Comparison of ENCODE assay signal across 1 cellular context in the genomic region with DNA sequence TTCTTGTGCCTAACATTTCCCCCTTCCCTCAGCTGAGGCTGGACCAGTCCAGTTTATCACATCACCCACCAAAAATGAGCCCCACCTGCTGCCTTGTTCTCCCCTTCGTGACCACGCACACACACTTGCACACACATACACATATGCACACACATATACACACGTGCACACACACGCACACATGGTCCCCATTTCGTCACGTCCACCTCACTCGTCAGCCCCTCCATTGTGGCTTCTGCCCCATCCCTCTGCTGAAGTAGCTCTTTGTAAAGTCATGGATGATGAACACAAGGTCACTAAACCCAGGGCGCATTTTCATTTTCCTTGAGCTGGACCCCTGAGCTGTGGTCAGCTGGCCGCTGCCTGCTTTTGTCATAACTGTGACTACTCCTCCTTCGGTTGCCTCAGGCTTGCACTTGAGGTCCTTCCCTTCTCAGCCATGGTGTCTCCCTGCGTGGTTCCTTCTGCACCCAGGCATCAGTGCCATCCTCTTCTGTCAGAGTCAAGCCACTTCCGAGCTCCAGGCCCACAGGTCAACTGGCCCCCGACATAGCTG.
TF ChIP-seq lines count a peak whose summit lies in the region.

No MANE protein-coding gene starts in this region.

TF ChIP-seq in GM12878, 131 proteins besides CTCF, POLR2A, EP300 and RAD21 (continued from another document and continues in another):
- TF ChIP-seq, protein P1, sequence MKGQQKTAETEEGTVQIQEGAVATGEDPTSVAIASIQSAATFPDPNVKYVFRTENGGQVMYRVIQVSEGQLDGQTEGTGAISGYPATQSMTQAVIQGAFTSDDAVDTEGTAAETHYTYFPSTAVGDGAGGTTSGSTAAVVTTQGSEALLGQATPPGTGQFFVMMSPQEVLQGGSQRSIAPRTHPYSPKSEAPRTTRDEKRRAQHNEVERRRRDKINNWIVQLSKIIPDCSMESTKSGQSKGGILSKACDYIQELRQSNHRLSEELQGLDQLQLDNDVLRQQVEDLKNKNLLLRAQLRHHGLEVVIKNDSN (IDR thresholded peaks at IDR 0.05; ENCODE audit: borderline replicate concordance, extremely low read length, insufficient read depth, low read depth, low read length), result no peak
- TF ChIP-seq CREB1 (IDR thresholded peaks at IDR 0.05; ENCODE audit: low read depth), result peak; percentile 82
- TF ChIP-seq, protein P2, sequence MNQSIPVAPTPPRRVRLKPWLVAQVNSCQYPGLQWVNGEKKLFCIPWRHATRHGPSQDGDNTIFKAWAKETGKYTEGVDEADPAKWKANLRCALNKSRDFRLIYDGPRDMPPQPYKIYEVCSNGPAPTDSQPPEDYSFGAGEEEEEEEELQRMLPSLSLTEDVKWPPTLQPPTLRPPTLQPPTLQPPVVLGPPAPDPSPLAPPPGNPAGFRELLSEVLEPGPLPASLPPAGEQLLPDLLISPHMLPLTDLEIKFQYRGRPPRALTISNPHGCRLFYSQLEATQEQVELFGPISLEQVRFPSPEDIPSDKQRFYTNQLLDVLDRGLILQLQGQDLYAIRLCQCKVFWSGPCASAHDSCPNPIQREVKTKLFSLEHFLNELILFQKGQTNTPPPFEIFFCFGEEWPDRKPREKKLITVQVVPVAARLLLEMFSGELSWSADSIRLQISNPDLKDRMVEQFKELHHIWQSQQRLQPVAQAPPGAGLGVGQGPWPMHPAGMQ (IDR thresholded peaks at IDR 0.05; ENCODE audit: borderline replicate concordance), result no peak
- TF ChIP-seq MYC (IDR thresholded peaks at IDR 0.05; ENCODE audit: insufficient read depth, insufficient read length, insufficient replicate concordance, low read length, severe bottlenecking), result peak; percentile 43
- no peak for TF ChIP-seq CEBPB (IDR thresholded peaks at IDR 0.05; ENCODE audit: borderline replicate concordance in 1 of 2, low read depth in 2 of 2, low read length in 2 of 2)
- TF ChIP-seq ZNF24 (IDR thresholded peaks at IDR 0.05), result no peak
- TF ChIP-seq, protein P3, sequence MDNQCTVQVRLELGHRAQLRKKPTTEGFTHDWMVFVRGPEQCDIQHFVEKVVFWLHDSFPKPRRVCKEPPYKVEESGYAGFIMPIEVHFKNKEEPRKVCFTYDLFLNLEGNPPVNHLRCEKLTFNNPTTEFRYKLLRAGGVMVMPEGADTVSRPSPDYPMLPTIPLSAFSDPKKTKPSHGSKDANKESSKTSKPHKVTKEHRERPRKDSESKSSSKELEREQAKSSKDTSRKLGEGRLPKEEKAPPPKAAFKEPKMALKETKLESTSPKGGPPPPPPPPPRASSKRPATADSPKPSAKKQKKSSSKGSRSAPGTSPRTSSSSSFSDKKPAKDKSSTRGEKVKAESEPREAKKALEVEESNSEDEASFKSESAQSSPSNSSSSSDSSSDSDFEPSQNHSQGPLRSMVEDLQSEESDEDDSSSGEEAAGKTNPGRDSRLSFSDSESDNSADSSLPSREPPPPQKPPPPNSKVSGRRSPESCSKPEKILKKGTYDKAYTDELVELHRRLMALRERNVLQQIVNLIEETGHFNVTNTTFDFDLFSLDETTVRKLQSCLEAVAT (IDR thresholded peaks at IDR 0.05), result peak; percentile 84; the same call in 1 of the 2 replicates
- no peak; the same call in 1 of the 2 replicates for TF ChIP-seq ATF7 (IDR thresholded peaks at IDR 0.05; ENCODE audit: low read depth)
- TF ChIP-seq SMAD5 (IDR thresholded peaks at IDR 0.05; ENCODE audit: low read depth), result no peak
- TF ChIP-seq POLR2AphosphoS2 (IDR thresholded peaks at IDR 0.05; ENCODE audit: low read depth, low read length), result no peak
- TF ChIP-seq ASH2L (IDR thresholded peaks at IDR 0.05; ENCODE audit: borderline replicate concordance, low read depth), result no peak
- TF ChIP-seq NR2C2 (IDR thresholded peaks at IDR 0.05; ENCODE audit: borderline replicate concordance, control insufficient read depth, insufficient read length, low read depth), result no peak
- TF ChIP-seq TCF7 (IDR thresholded peaks at IDR 0.05; ENCODE audit: borderline replicate concordance), result no peak
- no peak for TF ChIP-seq SIX5 (IDR thresholded peaks at IDR 0.05; ENCODE audit: low read depth, low read length, severe bottlenecking)
- no peak for TF ChIP-seq MTA3 (IDR thresholded peaks at IDR 0.05; ENCODE audit: borderline replicate concordance, low read length)
- TF ChIP-seq BRCA1 (IDR thresholded peaks at IDR 0.05; ENCODE audit: low read depth, low read length), result no peak
- no peak for TF ChIP-seq ZNF274 (IDR thresholded peaks at IDR 0.05; ENCODE audit: insufficient read depth, insufficient read length)
- TF ChIP-seq TARDBP (IDR thresholded peaks at IDR 0.05; ENCODE audit: borderline replicate concordance), result no peak
- TF ChIP-seq, protein P4, sequence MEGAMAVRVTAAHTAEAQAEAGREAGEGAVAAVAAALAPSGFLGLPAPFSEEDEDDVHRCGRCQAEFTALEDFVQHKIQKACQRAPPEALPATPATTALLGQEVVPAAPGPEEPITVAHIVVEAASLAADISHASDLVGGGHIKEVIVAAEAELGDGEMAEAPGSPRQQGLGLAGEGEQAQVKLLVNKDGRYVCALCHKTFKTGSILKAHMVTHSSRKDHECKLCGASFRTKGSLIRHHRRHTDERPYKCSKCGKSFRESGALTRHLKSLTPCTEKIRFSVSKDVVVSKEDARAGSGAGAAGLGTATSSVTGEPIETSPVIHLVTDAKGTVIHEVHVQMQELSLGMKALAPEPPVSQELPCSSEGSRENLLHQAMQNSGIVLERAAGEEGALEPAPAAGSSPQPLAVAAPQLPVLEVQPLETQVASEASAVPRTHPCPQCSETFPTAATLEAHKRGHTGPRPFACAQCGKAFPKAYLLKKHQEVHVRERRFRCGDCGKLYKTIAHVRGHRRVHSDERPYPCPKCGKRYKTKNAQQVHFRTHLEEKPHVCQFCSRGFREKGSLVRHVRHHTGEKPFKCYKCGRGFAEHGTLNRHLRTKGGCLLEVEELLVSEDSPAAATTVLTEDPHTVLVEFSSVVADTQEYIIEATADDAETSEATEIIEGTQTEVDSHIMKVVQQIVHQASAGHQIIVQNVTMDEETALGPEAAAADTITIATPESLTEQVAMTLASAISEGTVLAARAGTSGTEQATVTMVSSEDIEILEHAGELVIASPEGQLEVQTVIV (IDR thresholded peaks at IDR 0.05; ENCODE audit: borderline replicate concordance, partially characterized antibody), result no peak
- TF ChIP-seq NR2C1 (IDR thresholded peaks at IDR 0.05), result no peak
- no peak for TF ChIP-seq RB1 (IDR thresholded peaks at IDR 0.05; ENCODE audit: borderline replicate concordance)
- TF ChIP-seq, protein P5, sequence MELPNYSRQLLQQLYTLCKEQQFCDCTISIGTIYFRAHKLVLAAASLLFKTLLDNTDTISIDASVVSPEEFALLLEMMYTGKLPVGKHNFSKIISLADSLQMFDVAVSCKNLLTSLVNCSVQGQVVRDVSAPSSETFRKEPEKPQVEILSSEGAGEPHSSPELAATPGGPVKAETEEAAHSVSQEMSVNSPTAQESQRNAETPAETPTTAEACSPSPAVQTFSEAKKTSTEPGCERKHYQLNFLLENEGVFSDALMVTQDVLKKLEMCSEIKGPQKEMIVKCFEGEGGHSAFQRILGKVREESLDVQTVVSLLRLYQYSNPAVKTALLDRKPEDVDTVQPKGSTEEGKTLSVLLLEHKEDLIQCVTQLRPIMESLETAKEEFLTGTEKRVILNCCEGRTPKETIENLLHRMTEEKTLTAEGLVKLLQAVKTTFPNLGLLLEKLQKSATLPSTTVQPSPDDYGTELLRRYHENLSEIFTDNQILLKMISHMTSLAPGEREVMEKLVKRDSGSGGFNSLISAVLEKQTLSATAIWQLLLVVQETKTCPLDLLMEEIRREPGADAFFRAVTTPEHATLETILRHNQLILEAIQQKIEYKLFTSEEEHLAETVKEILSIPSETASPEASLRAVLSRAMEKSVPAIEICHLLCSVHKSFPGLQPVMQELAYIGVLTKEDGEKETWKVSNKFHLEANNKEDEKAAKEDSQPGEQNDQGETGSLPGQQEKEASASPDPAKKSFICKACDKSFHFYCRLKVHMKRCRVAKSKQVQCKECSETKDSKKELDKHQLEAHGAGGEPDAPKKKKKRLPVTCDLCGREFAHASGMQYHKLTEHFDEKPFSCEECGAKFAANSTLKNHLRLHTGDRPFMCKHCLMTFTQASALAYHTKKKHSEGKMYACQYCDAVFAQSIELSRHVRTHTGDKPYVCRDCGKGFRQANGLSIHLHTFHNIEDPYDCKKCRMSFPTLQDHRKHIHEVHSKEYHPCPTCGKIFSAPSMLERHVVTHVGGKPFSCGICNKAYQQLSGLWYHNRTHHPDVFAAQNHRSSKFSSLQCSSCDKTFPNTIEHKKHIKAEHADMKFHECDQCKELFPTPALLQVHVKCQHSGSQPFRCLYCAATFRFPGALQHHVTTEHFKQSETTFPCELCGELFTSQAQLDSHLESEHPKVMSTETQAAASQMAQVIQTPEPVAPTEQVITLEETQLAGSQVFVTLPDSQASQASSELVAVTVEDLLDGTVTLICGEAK (IDR thresholded peaks at IDR 0.05; ENCODE audit: borderline replicate concordance), result no peak
- no peak for TF ChIP-seq SP1 (IDR thresholded peaks at IDR 0.05; ENCODE audit: low read depth, low read length)
- TF ChIP-seq, protein P6, sequence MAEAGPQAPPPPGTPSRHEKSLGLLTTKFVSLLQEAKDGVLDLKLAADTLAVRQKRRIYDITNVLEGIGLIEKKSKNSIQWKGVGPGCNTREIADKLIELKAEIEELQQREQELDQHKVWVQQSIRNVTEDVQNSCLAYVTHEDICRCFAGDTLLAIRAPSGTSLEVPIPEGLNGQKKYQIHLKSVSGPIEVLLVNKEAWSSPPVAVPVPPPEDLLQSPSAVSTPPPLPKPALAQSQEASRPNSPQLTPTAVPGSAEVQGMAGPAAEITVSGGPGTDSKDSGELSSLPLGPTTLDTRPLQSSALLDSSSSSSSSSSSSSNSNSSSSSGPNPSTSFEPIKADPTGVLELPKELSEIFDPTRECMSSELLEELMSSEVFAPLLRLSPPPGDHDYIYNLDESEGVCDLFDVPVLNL (IDR thresholded peaks at IDR 0.05; ENCODE audit: low read depth, low read length), result no peak
- TF ChIP-seq, protein P7, sequence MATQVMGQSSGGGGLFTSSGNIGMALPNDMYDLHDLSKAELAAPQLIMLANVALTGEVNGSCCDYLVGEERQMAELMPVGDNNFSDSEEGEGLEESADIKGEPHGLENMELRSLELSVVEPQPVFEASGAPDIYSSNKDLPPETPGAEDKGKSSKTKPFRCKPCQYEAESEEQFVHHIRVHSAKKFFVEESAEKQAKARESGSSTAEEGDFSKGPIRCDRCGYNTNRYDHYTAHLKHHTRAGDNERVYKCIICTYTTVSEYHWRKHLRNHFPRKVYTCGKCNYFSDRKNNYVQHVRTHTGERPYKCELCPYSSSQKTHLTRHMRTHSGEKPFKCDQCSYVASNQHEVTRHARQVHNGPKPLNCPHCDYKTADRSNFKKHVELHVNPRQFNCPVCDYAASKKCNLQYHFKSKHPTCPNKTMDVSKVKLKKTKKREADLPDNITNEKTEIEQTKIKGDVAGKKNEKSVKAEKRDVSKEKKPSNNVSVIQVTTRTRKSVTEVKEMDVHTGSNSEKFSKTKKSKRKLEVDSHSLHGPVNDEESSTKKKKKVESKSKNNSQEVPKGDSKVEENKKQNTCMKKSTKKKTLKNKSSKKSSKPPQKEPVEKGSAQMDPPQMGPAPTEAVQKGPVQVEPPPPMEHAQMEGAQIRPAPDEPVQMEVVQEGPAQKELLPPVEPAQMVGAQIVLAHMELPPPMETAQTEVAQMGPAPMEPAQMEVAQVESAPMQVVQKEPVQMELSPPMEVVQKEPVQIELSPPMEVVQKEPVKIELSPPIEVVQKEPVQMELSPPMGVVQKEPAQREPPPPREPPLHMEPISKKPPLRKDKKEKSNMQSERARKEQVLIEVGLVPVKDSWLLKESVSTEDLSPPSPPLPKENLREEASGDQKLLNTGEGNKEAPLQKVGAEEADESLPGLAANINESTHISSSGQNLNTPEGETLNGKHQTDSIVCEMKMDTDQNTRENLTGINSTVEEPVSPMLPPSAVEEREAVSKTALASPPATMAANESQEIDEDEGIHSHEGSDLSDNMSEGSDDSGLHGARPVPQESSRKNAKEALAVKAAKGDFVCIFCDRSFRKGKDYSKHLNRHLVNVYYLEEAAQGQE (IDR thresholded peaks at IDR 0.05; ENCODE audit: low read depth, low read length), result no peak
- peak; percentile 79 for TF ChIP-seq PAX5 (IDR thresholded peaks at IDR 0.05; ENCODE audit: borderline replicate concordance, low read depth, low read length)
- TF ChIP-seq MEF2A (IDR thresholded peaks at IDR 0.05; ENCODE audit: insufficient read depth, low read depth, low read length), result no peak
- TF ChIP-seq ZNF207 (IDR thresholded peaks at IDR 0.05; ENCODE audit: borderline replicate concordance), result no peak
- TF ChIP-seq SREBF2 (IDR thresholded peaks at IDR 0.05; ENCODE audit: low read length), result no peak
- TF ChIP-seq EED (IDR thresholded peaks at IDR 0.05; ENCODE audit: low read depth), result peak; percentile 82; the same call in 1 of the 2 replicates
- TF ChIP-seq IKZF2 (IDR thresholded peaks at IDR 0.05), result peak; percentile 50 to 94
- no peak for TF ChIP-seq SIN3A (IDR thresholded peaks at IDR 0.05; ENCODE audit: low read depth, low read length)
- no peak; the same call in 1 of the 2 replicates for TF ChIP-seq BCL11A (IDR thresholded peaks at IDR 0.05; ENCODE audit: low read depth, low read length)
- TF ChIP-seq ZZZ3 (IDR thresholded peaks at IDR 0.05; ENCODE audit: control insufficient read depth, insufficient read length, low read depth), result no peak
- TF ChIP-seq CREM (IDR thresholded peaks at IDR 0.05; ENCODE audit: low read depth), result peak; percentile 67
- TF ChIP-seq BMI1 (IDR thresholded peaks at IDR 0.05; ENCODE audit: borderline replicate concordance), result peak; percentile 21; the same call in 1 of the 2 replicates
- TF ChIP-seq WRNIP1 (IDR thresholded peaks at IDR 0.05; ENCODE audit: borderline replicate concordance, low read depth, low read length), result no peak
- no peak for TF ChIP-seq RELA (IDR thresholded peaks at IDR 0.05; ENCODE audit: borderline replicate concordance, partially characterized antibody)
- TF ChIP-seq, protein P8, sequence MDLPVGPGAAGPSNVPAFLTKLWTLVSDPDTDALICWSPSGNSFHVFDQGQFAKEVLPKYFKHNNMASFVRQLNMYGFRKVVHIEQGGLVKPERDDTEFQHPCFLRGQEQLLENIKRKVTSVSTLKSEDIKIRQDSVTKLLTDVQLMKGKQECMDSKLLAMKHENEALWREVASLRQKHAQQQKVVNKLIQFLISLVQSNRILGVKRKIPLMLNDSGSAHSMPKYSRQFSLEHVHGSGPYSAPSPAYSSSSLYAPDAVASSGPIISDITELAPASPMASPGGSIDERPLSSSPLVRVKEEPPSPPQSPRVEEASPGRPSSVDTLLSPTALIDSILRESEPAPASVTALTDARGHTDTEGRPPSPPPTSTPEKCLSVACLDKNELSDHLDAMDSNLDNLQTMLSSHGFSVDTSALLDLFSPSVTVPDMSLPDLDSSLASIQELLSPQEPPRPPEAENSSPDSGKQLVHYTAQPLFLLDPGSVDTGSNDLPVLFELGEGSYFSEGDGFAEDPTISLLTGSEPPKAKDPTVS (IDR thresholded peaks at IDR 0.05; ENCODE audit: low read depth, low read length), result no peak
